10 cellular contexts compared by ENCODE assay signal in the genomic region with DNA sequence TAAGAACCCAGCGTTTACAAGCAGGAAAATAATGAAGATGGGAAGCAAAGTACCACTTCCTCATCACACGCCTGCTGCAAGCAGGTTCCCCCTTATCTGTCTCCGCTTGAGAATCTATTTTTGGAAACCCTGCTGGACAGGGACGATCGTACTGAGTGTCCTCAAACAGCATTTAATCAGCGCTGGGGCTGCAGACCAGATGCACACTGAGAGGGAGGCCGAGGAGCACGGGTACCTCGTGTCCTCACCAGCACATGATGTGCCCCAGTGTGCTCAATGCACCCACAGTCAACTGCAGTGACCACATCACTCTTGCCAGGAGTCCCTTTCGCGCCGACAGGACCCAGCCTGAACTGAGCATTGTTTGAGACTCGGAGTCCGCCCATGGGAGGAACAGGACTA.
DNase-seq lines count a peak whose midpoint lies in the region; ATAC-seq and TF ChIP-seq lines count a peak whose summit lies in the region.
"Had no signal": no experiment of that assay in that cellular context is flagged by ENCODE, and none has a peak within 500 bp of the region (broad histone marks: within the 10 kb centered on the region; RNA-seq: fewer than 3 reads in every experiment).

No MANE protein-coding gene starts in this region.

- ATAC-seq in SK-N-SH treated with all-trans-retinoic acid at 6 μM for 48 hours (peak; percentile 62), HG02938 (IDR thresholded peaks at IDR 0.05; ENCODE audit: unreplicated experiment) (no peak)

- TF ChIP-seq EP300 in neural cell (conservative IDR thresholded peaks at IDR 0.05; ENCODE audit: poor library complexity, severe bottlenecking) = no peak

- H3K27ac ChIP-seq in fibroblast of lung (ENCODE audit: insufficient read depth, low read length) = no peak overlapping the region
- peak overlapping the region; percentile 58 for H3K27ac ChIP-seq in neural cell (ENCODE audit: low read length)

- peaks cover 13% of the 10 kb centered on the region for H3K4me1 ChIP-seq in fibroblast of lung (ENCODE audit: control insufficient read depth, extremely low read depth, insufficient read depth, low read length)

- no peak overlapping the region for H3K9ac ChIP-seq in fibroblast of lung (ENCODE audit: insufficient read depth, low read length)
- peak overlapping the region; percentile 20 for H3K9ac ChIP-seq in neural cell (ENCODE audit: low read length)

- no peak for TF ChIP-seq CTCF in fibroblast of lung (conservative IDR thresholded peaks at IDR 0.05 in 1 of 2, IDR thresholded peaks at IDR 0.05 in 1 of 2; ENCODE audit: low read depth in 1 of 2, low read length in 2 of 2)
- no peak for TF ChIP-seq CTCF in neural cell (IDR thresholded peaks at IDR 0.05; ENCODE audit: poor library complexity, severe bottlenecking)

- H3K36me3 ChIP-seq in fibroblast of lung (ENCODE audit: control insufficient read depth, insufficient read depth, low read length) (no peaks in the 10 kb centered on the region), neural cell (ENCODE audit: insufficient read depth, low read length) (no peaks in the 10 kb centered on the region)

- H3K4me3 ChIP-seq in fibroblast of lung (replicated peaks in 1 of 4; ENCODE audit: control extremely low read depth in 1 of 4, insufficient read depth in 1 of 4, low read depth in 3 of 4, low read length in 4 of 4) (no peak overlapping the region), neural cell (ENCODE audit: low read length) (peak overlapping the region; percentile 5)

- no peaks in the 10 kb centered on the region for H3F3A ChIP-seq in neural cell (ENCODE audit: insufficient read depth, low read length, poor library complexity, severe bottlenecking)

- peak overlapping the region; percentile 75 for H3K4me2 ChIP-seq in fibroblast of lung (ENCODE audit: extremely low read depth, insufficient read depth, low read length)
- H3K4me2 ChIP-seq in neural cell (ENCODE audit: low read length) = no peak overlapping the region

- no peaks in the 10 kb centered on the region for H4K20me1 ChIP-seq in fibroblast of lung (ENCODE audit: control insufficient read depth, extremely low read depth, insufficient read depth, low read length)
- H4K20me1 ChIP-seq in neural cell (ENCODE audit: insufficient read depth) = no peaks in the 10 kb centered on the region

- H3K9me2 ChIP-seq in neural cell (ENCODE audit: insufficient read depth, low read length) = no peaks in the 10 kb centered on the region

- H3K27me3 ChIP-seq in fibroblast of lung (ENCODE audit: control insufficient read depth, insufficient read depth, low read length) (no peaks in the 10 kb centered on the region), neural cell (ENCODE audit: insufficient read depth, low read depth, low read length) (no peaks in the 10 kb centered on the region)

- no peak for TF ChIP-seq RAD21 in neural cell (conservative IDR thresholded peaks at IDR 0.05)

- H3K9me3 ChIP-seq in fibroblast of lung (ENCODE audit: control insufficient read depth, insufficient read depth, low read depth, low read length) (no peaks in the 10 kb centered on the region), neural cell (ENCODE audit: low read length) (no peaks in the 10 kb centered on the region)

- DNase-seq in C1 segment of cervical spinal cord (lab: John Stamatoyannopoulos, UW) (peak in 12 of 14 donors; percentile 44 to 88 (median 68)), fibroblast of lung (ENCODE audit: low read depth in 2 of 2) (no peak), DMS53 treated with DMSO at 0.1 percent for 48 hours (lab: John Stamatoyannopoulos, UW; ENCODE audit: unreplicated experiment) (no peak)
- DNase-seq in stimulated activated CD4-positive, alpha-beta T cell treated with anti-CD3 and anti-CD28 coated beads, Interleukin-2, amount 100 ng/mL, for 24 hours = no peak
- no peak for DNase-seq in stimulated activated CD4-positive, alpha-beta T cell treated with anti-CD3 and anti-CD28 coated beads, Interleukin-1b, Interleukin-23, amount 100 ng/mL, for 48 hours
- DNase-seq: activated T-cell treated with anti-CD3 and anti-CD28 coated beads for 4 hours, NCI-H1417 treated with DMSO at 0.1 percent for 48 hours had no signal

- no peak overlapping the region for H2AFZ ChIP-seq in fibroblast of lung (ENCODE audit: low read length)
- H2AFZ ChIP-seq in neural cell (ENCODE audit: low read depth, low read length) = no peak overlapping the region

- H3K79me2 ChIP-seq in fibroblast of lung (ENCODE audit: control insufficient read depth, insufficient read depth, low read length) = no peaks in the 10 kb centered on the region
- no peaks in the 10 kb centered on the region for H3K79me2 ChIP-seq in neural cell (replicated peaks; ENCODE audit: insufficient read depth, low read length)

TF ChIP-seq in SK-N-SH treated with all-trans-retinoic acid at 6 μM for 48 hours, 23 proteins besides CTCF, POLR2A, EP300 and RAD21:
- TF ChIP-seq TCF4 (CRISPR knock-in tag; IDR thresholded peaks at IDR 0.05; ENCODE audit: borderline replicate concordance) = peak; percentile 52
- no peak for TF ChIP-seq ZC3H10 (CRISPR knock-in tag; IDR thresholded peaks at IDR 0.05)
- TF ChIP-seq, protein P1, sequence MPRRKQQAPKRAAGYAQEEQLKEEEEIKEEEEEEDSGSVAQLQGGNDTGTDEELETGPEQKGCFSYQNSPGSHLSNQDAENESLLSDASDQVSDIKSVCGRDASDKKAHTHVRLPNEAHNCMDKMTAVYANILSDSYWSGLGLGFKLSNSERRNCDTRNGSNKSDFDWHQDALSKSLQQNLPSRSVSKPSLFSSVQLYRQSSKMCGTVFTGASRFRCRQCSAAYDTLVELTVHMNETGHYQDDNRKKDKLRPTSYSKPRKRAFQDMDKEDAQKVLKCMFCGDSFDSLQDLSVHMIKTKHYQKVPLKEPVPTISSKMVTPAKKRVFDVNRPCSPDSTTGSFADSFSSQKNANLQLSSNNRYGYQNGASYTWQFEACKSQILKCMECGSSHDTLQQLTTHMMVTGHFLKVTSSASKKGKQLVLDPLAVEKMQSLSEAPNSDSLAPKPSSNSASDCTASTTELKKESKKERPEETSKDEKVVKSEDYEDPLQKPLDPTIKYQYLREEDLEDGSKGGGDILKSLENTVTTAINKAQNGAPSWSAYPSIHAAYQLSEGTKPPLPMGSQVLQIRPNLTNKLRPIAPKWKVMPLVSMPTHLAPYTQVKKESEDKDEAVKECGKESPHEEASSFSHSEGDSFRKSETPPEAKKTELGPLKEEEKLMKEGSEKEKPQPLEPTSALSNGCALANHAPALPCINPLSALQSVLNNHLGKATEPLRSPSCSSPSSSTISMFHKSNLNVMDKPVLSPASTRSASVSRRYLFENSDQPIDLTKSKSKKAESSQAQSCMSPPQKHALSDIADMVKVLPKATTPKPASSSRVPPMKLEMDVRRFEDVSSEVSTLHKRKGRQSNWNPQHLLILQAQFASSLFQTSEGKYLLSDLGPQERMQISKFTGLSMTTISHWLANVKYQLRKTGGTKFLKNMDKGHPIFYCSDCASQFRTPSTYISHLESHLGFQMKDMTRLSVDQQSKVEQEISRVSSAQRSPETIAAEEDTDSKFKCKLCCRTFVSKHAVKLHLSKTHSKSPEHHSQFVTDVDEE (CRISPR knock-in tag; IDR thresholded peaks at IDR 0.05) = peak; percentile 4; the same call in 1 of the 2 replicates
TF ChIP-seq in SK-N-SH treated with all-trans-retinoic acid at 6 μM for 48 hours: peak in this region for 2.

TF ChIP-seq in neural cell, 6 proteins besides CTCF, POLR2A, EP300 and RAD21:
- TF ChIP-seq TAF1 (IDR thresholded peaks at IDR 0.05; ENCODE audit: low read depth) (no peak), POLR2AphosphoS5 (IDR thresholded peaks at IDR 0.05) (peak; percentile 23), EZH2 (IDR thresholded peaks at IDR 0.05; ENCODE audit: borderline replicate concordance, insufficient read depth, low read length, poor library complexity, severe bottlenecking) (no peak), MXI1 (conservative IDR thresholded peaks at IDR 0.05; ENCODE audit: poor library complexity, severe bottlenecking) (no peak), SMC3 (conservative IDR thresholded peaks at IDR 0.05; ENCODE audit: poor library complexity) (no peak)
- TF ChIP-seq, protein P2, sequence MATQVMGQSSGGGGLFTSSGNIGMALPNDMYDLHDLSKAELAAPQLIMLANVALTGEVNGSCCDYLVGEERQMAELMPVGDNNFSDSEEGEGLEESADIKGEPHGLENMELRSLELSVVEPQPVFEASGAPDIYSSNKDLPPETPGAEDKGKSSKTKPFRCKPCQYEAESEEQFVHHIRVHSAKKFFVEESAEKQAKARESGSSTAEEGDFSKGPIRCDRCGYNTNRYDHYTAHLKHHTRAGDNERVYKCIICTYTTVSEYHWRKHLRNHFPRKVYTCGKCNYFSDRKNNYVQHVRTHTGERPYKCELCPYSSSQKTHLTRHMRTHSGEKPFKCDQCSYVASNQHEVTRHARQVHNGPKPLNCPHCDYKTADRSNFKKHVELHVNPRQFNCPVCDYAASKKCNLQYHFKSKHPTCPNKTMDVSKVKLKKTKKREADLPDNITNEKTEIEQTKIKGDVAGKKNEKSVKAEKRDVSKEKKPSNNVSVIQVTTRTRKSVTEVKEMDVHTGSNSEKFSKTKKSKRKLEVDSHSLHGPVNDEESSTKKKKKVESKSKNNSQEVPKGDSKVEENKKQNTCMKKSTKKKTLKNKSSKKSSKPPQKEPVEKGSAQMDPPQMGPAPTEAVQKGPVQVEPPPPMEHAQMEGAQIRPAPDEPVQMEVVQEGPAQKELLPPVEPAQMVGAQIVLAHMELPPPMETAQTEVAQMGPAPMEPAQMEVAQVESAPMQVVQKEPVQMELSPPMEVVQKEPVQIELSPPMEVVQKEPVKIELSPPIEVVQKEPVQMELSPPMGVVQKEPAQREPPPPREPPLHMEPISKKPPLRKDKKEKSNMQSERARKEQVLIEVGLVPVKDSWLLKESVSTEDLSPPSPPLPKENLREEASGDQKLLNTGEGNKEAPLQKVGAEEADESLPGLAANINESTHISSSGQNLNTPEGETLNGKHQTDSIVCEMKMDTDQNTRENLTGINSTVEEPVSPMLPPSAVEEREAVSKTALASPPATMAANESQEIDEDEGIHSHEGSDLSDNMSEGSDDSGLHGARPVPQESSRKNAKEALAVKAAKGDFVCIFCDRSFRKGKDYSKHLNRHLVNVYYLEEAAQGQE (IDR thresholded peaks at IDR 0.05; ENCODE audit: borderline replicate concordance) = no peak

Comparison
In these comparisons a context has a peak if more than half of its experiments do, and no peak if none do; other contexts are left out.
1. DNase-seq: peak in C1 segment of cervical spinal cord (12 of 14); none in fibroblast of lung (0 of 2), stimulated activated CD4-positive, alpha-beta T cell treated with anti-CD3 and anti-CD28 coated beads, Interleukin-2, amount 100 ng/mL, for 24 hours (0 of 2), stimulated activated CD4-positive, alpha-beta T cell treated with anti-CD3 and anti-CD28 coated beads, Interleukin-1b, Interleukin-23, amount 100 ng/mL, for 48 hours (single experiment) and DMS53 treated with DMSO at 0.1 percent for 48 hours (single experiment).